In genomic region chr17:3447625-3448024, GRCh38 we compare ENCODE assay signal across 14 cellular contexts. TPM values are rescaled to one million over a fixed set of nuclear protein-coding genes. Genes with fewer than 3 reads are reported as not detected.
DNase-seq lines count a peak whose midpoint lies in the region; ATAC-seq, FAIRE-seq and TF ChIP-seq lines count a peak whose summit lies in the region.
"Had no signal": no experiment of that assay in that cellular context is flagged by ENCODE, and none has a peak within 500 bp of the region (broad histone marks: within the 10 kb centered on the region; RNA-seq: fewer than 3 reads in every experiment).

No MANE protein-coding gene starts in this region.

- H3K18ac ChIP-seq in H1 (ENCODE audit: extremely low read depth, low read length) = no peak overlapping the region

- peak; percentile 83 to 88 for TF ChIP-seq RAD21 in H1 (IDR thresholded peaks at IDR 0.05 in 1 of 2, conservative IDR thresholded peaks at IDR 0.05 in 1 of 2; ENCODE audit: low read depth in 2 of 2, low read length in 2 of 2)

- peaks cover 9% of the 10 kb centered on the region for H3K27me3 Mint-ChIP-seq in activated CD8-positive, alpha-beta T cell treated with anti-CD3 and anti-CD28 coated beads for 36 hours
- peaks cover 9% of the 10 kb centered on the region for H3K27me3 Mint-ChIP-seq in activated CD8-positive, alpha-beta T cell treated with anti-CD3 and anti-CD28 coated beads, Interleukin-2, amount 10 ng/mL, durations not matched to agents 7 days and 5 days (ENCODE audit: low read depth)
- H3K27me3 Mint-ChIP-seq in stimulated activated memory B cell treated with anti-CD40 and anti-IgM and Interleukin-4, amounts not matched to agents 10 μg/mL and 1 μg/mL and 100 μg/mL, for 72 hours = peaks cover 22% of the 10 kb centered on the region

- peak; percentile 45 for ATAC-seq in activated CD8-positive, alpha-beta T cell treated with anti-CD3 and anti-CD28 coated beads for 36 hours
- ATAC-seq in activated CD8-positive, alpha-beta T cell treated with anti-CD3 and anti-CD28 coated beads, Interleukin-2, amount 10 ng/mL, durations not matched to agents 7 days and 5 days = no peak
- ATAC-seq in stimulated activated memory B cell treated with anti-CD40 and anti-IgM and Interleukin-4, amounts not matched to agents 10 μg/mL and 1 μg/mL and 100 μg/mL, for 72 hours = peak; percentile 43
- ATAC-seq in upper lobe of left lung (ENCODE audit: low FRiP score in 2 of 2) (no peak), GM18505 (IDR thresholded peaks at IDR 0.05; ENCODE audit: unreplicated experiment) (no peak)

- H3K4me1 Mint-ChIP-seq in activated CD8-positive, alpha-beta T cell treated with anti-CD3 and anti-CD28 coated beads for 36 hours (ENCODE audit: low read depth) = no peaks in the 10 kb centered on the region
- no peaks in the 10 kb centered on the region for H3K4me1 Mint-ChIP-seq in activated CD8-positive, alpha-beta T cell treated with anti-CD3 and anti-CD28 coated beads, Interleukin-2, amount 10 ng/mL, durations not matched to agents 7 days and 5 days (ENCODE audit: low read depth)
- peaks cover 7% of the 10 kb centered on the region for H3K4me1 Mint-ChIP-seq in stimulated activated memory B cell treated with anti-CD40 and anti-IgM and Interleukin-4, amounts not matched to agents 10 μg/mL and 1 μg/mL and 100 μg/mL, for 72 hours

- peak; percentile 97 for FAIRE-seq in H1 (lab: Jason Lieb, UNC)

- H3K36me3 Mint-ChIP-seq in activated CD8-positive, alpha-beta T cell treated with anti-CD3 and anti-CD28 coated beads for 36 hours (ENCODE audit: low read depth) = no peaks in the 10 kb centered on the region
- no peaks in the 10 kb centered on the region for H3K36me3 Mint-ChIP-seq in activated CD8-positive, alpha-beta T cell treated with anti-CD3 and anti-CD28 coated beads, Interleukin-2, amount 10 ng/mL, durations not matched to agents 7 days and 5 days (ENCODE audit: low read depth)
- no peaks in the 10 kb centered on the region for H3K36me3 Mint-ChIP-seq in stimulated activated memory B cell treated with anti-CD40 and anti-IgM and Interleukin-4, amounts not matched to agents 10 μg/mL and 1 μg/mL and 100 μg/mL, for 72 hours
- H3K36me3 Mint-ChIP-seq: memory B cell had no signal

- H3K27ac Mint-ChIP-seq in activated CD8-positive, alpha-beta T cell treated with anti-CD3 and anti-CD28 coated beads for 36 hours = no peak overlapping the region
- H3K27ac Mint-ChIP-seq in activated CD8-positive, alpha-beta T cell treated with anti-CD3 and anti-CD28 coated beads, Interleukin-2, amount 10 ng/mL, durations not matched to agents 7 days and 5 days = no peak overlapping the region
- no peak overlapping the region for H3K27ac Mint-ChIP-seq in stimulated activated memory B cell treated with anti-CD40 and anti-IgM and Interleukin-4, amounts not matched to agents 10 μg/mL and 1 μg/mL and 100 μg/mL, for 72 hours
- H3K27ac Mint-ChIP-seq: HFFc6, memory B cell had no signal

- H3K4me3 ChIP-seq in H1 (ENCODE audit: extremely low read depth in 1 of 4, insufficient read depth in 2 of 4, low read depth in 3 of 4, low read length in 4 of 4) (no peak overlapping the region), upper lobe of left lung (no peak overlapping the region), thyroid gland (replicated peaks in 1 of 3) (no peak overlapping the region)
- H3K4me3 ChIP-seq: esophagus muscularis mucosa had no signal

- no peak overlapping the region for H4K91ac ChIP-seq in H1 (replicated peaks; ENCODE audit: insufficient read length, low read length)

- H3K36me3 ChIP-seq in H1 (ENCODE audit: control insufficient read depth in 2 of 4, insufficient read depth in 4 of 4, low read length in 3 of 4) (no peaks in the 10 kb centered on the region), upper lobe of left lung (no peaks in the 10 kb centered on the region), thyroid gland (no peaks in the 10 kb centered on the region)
- H3K36me3 ChIP-seq: esophagus muscularis mucosa had no signal

- 46% methylated on average over 2 of the region's 2 CpGs; no CpG with 5 or more reads in 1 of the 2 experiments for WGBS in H1 (ENCODE audit: extremely low coverage in 1 of 2, insufficient coverage in 1 of 2, insufficient read length in 1 of 2, insufficient replicate concordance in 2 of 2, low coverage in 1 of 2, low lambda C conversion rate in 2 of 2, missing lambda C conversion rate in 1 of 2), 2 experiments
- whole genome bisulfite sequencing in upper lobe of left lung, 2 donors = 49 to 50% methylated on average over 2 of the region's 2 CpGs
- WGBS in thyroid gland, 2 donors = 42 to 50% methylated on average over 2 of the region's 2 CpGs

- H3K79me1 ChIP-seq in H1 (ENCODE audit: low read depth, low read length) = no peaks in the 10 kb centered on the region

- no peak for TF ChIP-seq CTCF in activated CD8-positive, alpha-beta T cell treated with anti-CD3 and anti-CD28 coated beads for 36 hours (IDR thresholded peaks at IDR 0.05)
- TF ChIP-seq CTCF in H1 (IDR thresholded peaks at IDR 0.05; ENCODE audit: control extremely low read depth in 1 of 3, insufficient read depth in 1 of 3, low read depth in 1 of 3, low read length in 3 of 3) (peak in 2 of 3 experiments; percentile 64 to 78; a peak in 3 of 4 replicates), upper lobe of left lung (IDR thresholded peaks at IDR 0.05) (no peak), thyroid gland (IDR thresholded peaks at IDR 0.05) (no peak)

- no peak overlapping the region for H3K4me2 ChIP-seq in H1 (ENCODE audit: insufficient read depth in 1 of 2, low read depth in 2 of 2, low read length in 2 of 2)

- no peak overlapping the region for H2BK15ac ChIP-seq in H1 (ENCODE audit: low read length)

- H2BK20ac ChIP-seq in H1 (ENCODE audit: low read length) = no peak overlapping the region

- H3K4me1 ChIP-seq in H1 (replicated peaks in 1 of 4; ENCODE audit: control insufficient read depth in 3 of 4, insufficient read depth in 4 of 4, low read length in 3 of 4) (no peaks in the 10 kb centered on the region), upper lobe of left lung (no peaks in the 10 kb centered on the region), thyroid gland (no peaks in the 10 kb centered on the region)
- H3K4me1 ChIP-seq: esophagus muscularis mucosa had no signal

- H3K79me2 ChIP-seq in H1 (ENCODE audit: control insufficient read depth in 1 of 2, insufficient read depth in 2 of 2, low read length in 2 of 2) = no peaks in the 10 kb centered on the region

- TF ChIP-seq POLR2A in H1 (IDR thresholded peaks at IDR 0.05; ENCODE audit: control extremely low read depth in 1 of 2, low read depth in 2 of 2, low read length in 2 of 2) = no peak
- no peak for TF ChIP-seq POLR2A in upper lobe of left lung (IDR thresholded peaks at IDR 0.05)
- no peak for TF ChIP-seq POLR2A in GM18505 (IDR thresholded peaks at IDR 0.05; ENCODE audit: borderline replicate concordance, extremely low read depth, insufficient read depth, insufficient read length)
- no peak for TF ChIP-seq POLR2A in thyroid gland (IDR thresholded peaks at IDR 0.05)

- CTCF ChIA-PET in activated CD8-positive, alpha-beta T cell treated with anti-CD3 and anti-CD28 coated beads for 36 hours (lab: Charles Lee) = no interaction called here
- CTCF ChIA-PET in activated CD8-positive, alpha-beta T cell treated with anti-CD3 and anti-CD28 coated beads, Interleukin-2, amount 10 ng/mL, durations not matched to agents 7 days and 5 days (lab: Charles Lee) = no interaction called here
- CTCF ChIA-PET in H1 (lab: Charles Lee; ENCODE audit: partially characterized antibody) = no interaction called here

- no peak overlapping the region for H2BK5ac ChIP-seq in H1 (ENCODE audit: low read depth, low read length)

- H3K9me3 ChIP-seq in H1 (ENCODE audit: insufficient read depth in 2 of 2, low read depth in 1 of 2, low read length in 1 of 2) (no peaks in the 10 kb centered on the region), upper lobe of left lung (no peaks in the 10 kb centered on the region), thyroid gland (no peaks in the 10 kb centered on the region)
- H3K9me3 ChIP-seq: esophagus muscularis mucosa had no signal

- H3K14ac ChIP-seq in H1 (ENCODE audit: insufficient read length) = no peak overlapping the region

- POLR2A ChIA-PET in activated CD8-positive, alpha-beta T cell treated with anti-CD3 and anti-CD28 coated beads for 36 hours (lab: Charles Lee) = no interaction called here
- POLR2A ChIA-PET in activated CD8-positive, alpha-beta T cell treated with anti-CD3 and anti-CD28 coated beads, Interleukin-2, amount 10 ng/mL, durations not matched to agents 7 days and 5 days (lab: Charles Lee) = no interaction called here
- POLR2A ChIA-PET in H1 (lab: Charles Lee; ENCODE audit: partially characterized antibody) = no interaction called here

- H4K8ac ChIP-seq in H1 (ENCODE audit: extremely low read depth, insufficient read depth, low read length) = no peak overlapping the region

- H2BK12ac ChIP-seq in H1 (ENCODE audit: low read depth, low read length) = no peak overlapping the region

- no peak overlapping the region for H2BK120ac ChIP-seq in H1 (replicated peaks; ENCODE audit: low read depth, low read length)

- no peak for TF ChIP-seq EP300 in H1 (IDR thresholded peaks at IDR 0.05; ENCODE audit: borderline replicate concordance in 1 of 2, low read depth in 2 of 2, low read length in 2 of 2)
- no peak for TF ChIP-seq EP300 in upper lobe of left lung (IDR thresholded peaks at IDR 0.05)

- H3K9ac ChIP-seq in H1 (replicated peaks in 1 of 4; ENCODE audit: extremely low read depth in 1 of 4, low read depth in 3 of 4, low read length in 3 of 4) = no peak overlapping the region

- H3K56ac ChIP-seq in H1 (replicated peaks; ENCODE audit: insufficient read length, low read depth, low read length) = no peak overlapping the region

- no peak overlapping the region for H4K5ac ChIP-seq in H1 (ENCODE audit: insufficient read length, low read depth, low read length)

- no peak overlapping the region for H2AK5ac ChIP-seq in H1 (ENCODE audit: low read depth, low read length)

- intact Hi-C loops in activated CD8-positive, alpha-beta T cell treated with anti-CD3 and anti-CD28 coated beads for 36 hours (cut with micrococcal nuclease) = no loop called here
- intact Hi-C loops in thyroid gland (cut with DNase I) = no loop called here

- H3K23ac ChIP-seq in H1 (ENCODE audit: insufficient read length) = no peak overlapping the region

- H3K27ac ChIP-seq in H1 (ENCODE audit: low read depth, low read length) (no peak overlapping the region), upper lobe of left lung (no peak overlapping the region), thyroid gland (no peak overlapping the region)
- H3K27ac ChIP-seq: esophagus muscularis mucosa had no signal

- H4K20me1 ChIP-seq in H1 (replicated peaks in 1 of 2; ENCODE audit: control insufficient read depth in 1 of 2, insufficient read depth in 2 of 2, low read length in 2 of 2) = no peaks in the 10 kb centered on the region

- peak overlapping the region; percentile 27; the same call in 1 of the 2 replicates for H2AFZ ChIP-seq in H1 (ENCODE audit: low read length)

- H3K27me3 ChIP-seq in H1 (replicated peaks in 1 of 4; ENCODE audit: control insufficient read depth in 3 of 4, extremely low read depth in 1 of 4, insufficient read depth in 3 of 4, low read length in 3 of 4) (peaks cover 0 to 1% (median 0%) of the 10 kb centered on the region in 4 experiments; a peak in 1 of 7 replicates), upper lobe of left lung (no peaks in the 10 kb centered on the region), thyroid gland (no peaks in the 10 kb centered on the region)

- H3K4ac ChIP-seq in H1 (replicated peaks; ENCODE audit: insufficient read length, low read depth, low read length) = no peak overlapping the region

- no peaks in the 10 kb centered on the region for H3K9me3 Mint-ChIP-seq in activated CD8-positive, alpha-beta T cell treated with anti-CD3 and anti-CD28 coated beads for 36 hours
- no peaks in the 10 kb centered on the region for H3K9me3 Mint-ChIP-seq in activated CD8-positive, alpha-beta T cell treated with anti-CD3 and anti-CD28 coated beads, Interleukin-2, amount 10 ng/mL, durations not matched to agents 7 days and 5 days (ENCODE audit: insufficient read depth)
- H3K9me3 Mint-ChIP-seq in stimulated activated memory B cell treated with anti-CD40 and anti-IgM and Interleukin-4, amounts not matched to agents 10 μg/mL and 1 μg/mL and 100 μg/mL, for 72 hours = no peaks in the 10 kb centered on the region
- H3K9me3 Mint-ChIP-seq: HFFc6, memory B cell had no signal

- DNase-seq in activated CD8-positive, alpha-beta T cell treated with anti-CD3 and anti-CD28 coated beads for 36 hours = peak; percentile 8
- no peak for DNase-seq in activated CD8-positive, alpha-beta T cell treated with anti-CD3 and anti-CD28 coated beads, Interleukin-2, amount 10 ng/mL, durations not matched to agents 7 days and 5 days
- DNase-seq in MV-4-11 (lab: John Stamatoyannopoulos, UW) (peak; percentile 47), H1 (ENCODE audit: low read depth in 1 of 2, low spot score in 2 of 2) (no peak), upper lobe of left lung (no peak), thyroid gland (no peak)
- DNase-seq: activated naive CD4-positive, alpha-beta T cell; HFFc6; NCI-H524; stimulated activated naive CD4-positive, alpha-beta T cell had no signal

- H3K4me3 Mint-ChIP-seq in activated CD8-positive, alpha-beta T cell treated with anti-CD3 and anti-CD28 coated beads for 36 hours = no peak overlapping the region
- no peak overlapping the region for H3K4me3 Mint-ChIP-seq in activated CD8-positive, alpha-beta T cell treated with anti-CD3 and anti-CD28 coated beads, Interleukin-2, amount 10 ng/mL, durations not matched to agents 7 days and 5 days
- no peak overlapping the region for H3K4me3 Mint-ChIP-seq in stimulated activated memory B cell treated with anti-CD40 and anti-IgM and Interleukin-4, amounts not matched to agents 10 μg/mL and 1 μg/mL and 100 μg/mL, for 72 hours
- H3K4me3 Mint-ChIP-seq: HFFc6, memory B cell had no signal

- H3K23me2 ChIP-seq in H1 (ENCODE audit: low read depth, low read length) = no peaks in the 10 kb centered on the region; the same call in 1 of the 2 replicates

RNA-seq across cellular contexts. Expression of gene OR1E2, which starts 14.0 kb away (rescaled TPM):
- total RNA-seq in activated CD8-positive, alpha-beta T cell treated with anti-CD3 and anti-CD28 coated beads for 36 hours = not detected
- not detected for total RNA-seq in activated CD8-positive, alpha-beta T cell treated with anti-CD3 and anti-CD28 coated beads, Interleukin-2, amount 10 ng/mL, durations not matched to agents 7 days and 5 days
- total RNA-seq in H1 (2021; fragmentation: NEBNext Ultra II Directional; extraction: Animal tissue kit (Norgen Biotek cat#: 25700)) = not detected in 2 replicates
- polyA plus RNA-seq in H1 (2011; rRNA removed) = not detected in 2 replicates
- not detected for polyA plus RNA-seq in H1 (2011; cell fraction: cytosol; rRNA removed)
- not detected for polyA plus RNA-seq in H1 (2011; cell fraction: nucleus; rRNA removed)
- not detected in 4 replicates for polyA plus RNA-seq in H1 (2012, experiment 1 of 2)
- not detected for polyA plus RNA-seq in H1 (2012, experiment 2 of 2)
- polyA plus RNA-seq in H1 (2013, experiment 1 of 2) = not detected
- not detected for polyA plus RNA-seq in H1 (2013, experiment 2 of 2)
- polyA minus RNA-seq in H1 (2011; rRNA and poly(A)+ RNA removed) = not detected in 2 replicates
- not detected for polyA minus RNA-seq in H1 (2011; cell fraction: cytosol; rRNA and poly(A)+ RNA removed)
- not detected for polyA minus RNA-seq in H1 (2011; cell fraction: nucleus; rRNA and poly(A)+ RNA removed)
- not detected for total RNA-seq in upper lobe of left lung
- total RNA-seq in thyroid gland = not detected
- total RNA-seq: esophagus muscularis mucosa, HFFc6 had no signal

RNA-seq across cellular contexts. Expression of gene SPATA22, which starts 24.0 kb away (rescaled TPM):
- not detected for total RNA-seq in activated CD8-positive, alpha-beta T cell treated with anti-CD3 and anti-CD28 coated beads for 36 hours
- not detected for total RNA-seq in activated CD8-positive, alpha-beta T cell treated with anti-CD3 and anti-CD28 coated beads, Interleukin-2, amount 10 ng/mL, durations not matched to agents 7 days and 5 days
- not detected in 2 replicates for total RNA-seq in H1 (2021; fragmentation: NEBNext Ultra II Directional; extraction: Animal tissue kit (Norgen Biotek cat#: 25700))
- 0.06 TPM in 1 of 2 replicates, not detected in the other for polyA plus RNA-seq in H1 (2011; rRNA removed)
- polyA plus RNA-seq in H1 (2011; cell fraction: cytosol; rRNA removed) = not detected
- not detected for polyA plus RNA-seq in H1 (2011; cell fraction: nucleus; rRNA removed)
- polyA plus RNA-seq in H1 (2012, experiment 1 of 2) = not detected in 4 replicates
- not detected for polyA plus RNA-seq in H1 (2012, experiment 2 of 2)
- 0.04 TPM for polyA plus RNA-seq in H1 (2013, experiment 1 of 2)
- 0.07 TPM for polyA plus RNA-seq in H1 (2013, experiment 2 of 2)
- not detected in 2 replicates for polyA minus RNA-seq in H1 (2011; rRNA and poly(A)+ RNA removed)
- polyA minus RNA-seq in H1 (2011; cell fraction: cytosol; rRNA and poly(A)+ RNA removed) = not detected
- not detected for polyA minus RNA-seq in H1 (2011; cell fraction: nucleus; rRNA and poly(A)+ RNA removed)
- total RNA-seq in upper lobe of left lung (1 to 10 TPM in 1 of 6 donors, under 1 TPM in 1, not detected in 4; 0.20 to 2.1 TPM), thyroid gland (under 1 TPM in 2 of 4 donors, not detected in 2; 0.40 to 0.67 TPM)
- total RNA-seq: HFFc6 had no signal

RNA-seq across cellular contexts. Expression of gene ASPA, which starts 28.2 kb away (rescaled TPM):
- total RNA-seq in activated CD8-positive, alpha-beta T cell treated with anti-CD3 and anti-CD28 coated beads for 36 hours = not detected
- not detected for total RNA-seq in activated CD8-positive, alpha-beta T cell treated with anti-CD3 and anti-CD28 coated beads, Interleukin-2, amount 10 ng/mL, durations not matched to agents 7 days and 5 days
- total RNA-seq in H1 (2021; fragmentation: NEBNext Ultra II Directional; extraction: Animal tissue kit (Norgen Biotek cat#: 25700)) = not detected in 2 replicates
- polyA plus RNA-seq in H1 (2011; rRNA removed) = 0.03 TPM in 1 of 2 replicates, not detected in the other
- polyA plus RNA-seq in H1 (2011; cell fraction: cytosol; rRNA removed) = 0.01 TPM
- polyA plus RNA-seq in H1 (2011; cell fraction: nucleus; rRNA removed) = 0.04 TPM
- not detected in 4 replicates for polyA plus RNA-seq in H1 (2012, experiment 1 of 2)
- not detected for polyA plus RNA-seq in H1 (2012, experiment 2 of 2)
- polyA plus RNA-seq in H1 (2013, experiment 1 of 2) = 0.08 TPM
- polyA plus RNA-seq in H1 (2013, experiment 2 of 2) = 0.04 TPM
- polyA minus RNA-seq in H1 (2011; rRNA and poly(A)+ RNA removed) = not detected in 2 replicates
- polyA minus RNA-seq in H1 (2011; cell fraction: cytosol; rRNA and poly(A)+ RNA removed) = not detected
- not detected for polyA minus RNA-seq in H1 (2011; cell fraction: nucleus; rRNA and poly(A)+ RNA removed)
- total RNA-seq in upper lobe of left lung (1 to 10 TPM in 3 of 6 donors, under 1 TPM in 3; 0.76 to 7.6 (median 1.2) TPM), thyroid gland (1 to 10 TPM in 1 of 4 donors, under 1 TPM in 3; 0.50 to 2.1 (median 0.78) TPM)
- total RNA-seq: HFFc6 had no signal

RNA-seq across cellular contexts. Expression of gene OR3A3, which starts 36.5 kb away (rescaled TPM):
- total RNA-seq in activated CD8-positive, alpha-beta T cell treated with anti-CD3 and anti-CD28 coated beads for 36 hours = not detected
- not detected for total RNA-seq in activated CD8-positive, alpha-beta T cell treated with anti-CD3 and anti-CD28 coated beads, Interleukin-2, amount 10 ng/mL, durations not matched to agents 7 days and 5 days
- total RNA-seq in H1 (2021; fragmentation: NEBNext Ultra II Directional; extraction: Animal tissue kit (Norgen Biotek cat#: 25700)) = not detected in 2 replicates
- polyA plus RNA-seq in H1 (2011; rRNA removed) = not detected in 2 replicates
- not detected for polyA plus RNA-seq in H1 (2011; cell fraction: cytosol; rRNA removed)
- polyA plus RNA-seq in H1 (2011; cell fraction: nucleus; rRNA removed) = not detected
- polyA plus RNA-seq in H1 (2012, experiment 1 of 2) = not detected in 4 replicates
- not detected for polyA plus RNA-seq in H1 (2012, experiment 2 of 2)
- not detected for polyA plus RNA-seq in H1 (2013, experiment 1 of 2)
- polyA plus RNA-seq in H1 (2013, experiment 2 of 2) = not detected
- not detected in 2 replicates for polyA minus RNA-seq in H1 (2011; rRNA and poly(A)+ RNA removed)
- not detected for polyA minus RNA-seq in H1 (2011; cell fraction: cytosol; rRNA and poly(A)+ RNA removed)
- polyA minus RNA-seq in H1 (2011; cell fraction: nucleus; rRNA and poly(A)+ RNA removed) = not detected
- not detected for total RNA-seq in upper lobe of left lung
- not detected for total RNA-seq in thyroid gland
- total RNA-seq: esophagus muscularis mucosa, HFFc6 had no signal

RNA-seq across cellular contexts. Expression of gene OR1E1, which starts 49.4 kb away (rescaled TPM):
- total RNA-seq in activated CD8-positive, alpha-beta T cell treated with anti-CD3 and anti-CD28 coated beads for 36 hours = not detected
- not detected for total RNA-seq in activated CD8-positive, alpha-beta T cell treated with anti-CD3 and anti-CD28 coated beads, Interleukin-2, amount 10 ng/mL, durations not matched to agents 7 days and 5 days
- not detected in 2 replicates for total RNA-seq in H1 (2021; fragmentation: NEBNext Ultra II Directional; extraction: Animal tissue kit (Norgen Biotek cat#: 25700))
- polyA plus RNA-seq in H1 (2011; rRNA removed) = not detected in 2 replicates
- not detected for polyA plus RNA-seq in H1 (2011; cell fraction: cytosol; rRNA removed)
- not detected for polyA plus RNA-seq in H1 (2011; cell fraction: nucleus; rRNA removed)
- not detected in 4 replicates for polyA plus RNA-seq in H1 (2012, experiment 1 of 2)
- not detected for polyA plus RNA-seq in H1 (2012, experiment 2 of 2)
- not detected for polyA plus RNA-seq in H1 (2013, experiment 1 of 2)
- polyA plus RNA-seq in H1 (2013, experiment 2 of 2) = not detected
- not detected in 2 replicates for polyA minus RNA-seq in H1 (2011; rRNA and poly(A)+ RNA removed)
- not detected for polyA minus RNA-seq in H1 (2011; cell fraction: cytosol; rRNA and poly(A)+ RNA removed)
- polyA minus RNA-seq in H1 (2011; cell fraction: nucleus; rRNA and poly(A)+ RNA removed) = not detected
- not detected for total RNA-seq in upper lobe of left lung
- total RNA-seq in thyroid gland = not detected
- total RNA-seq: esophagus muscularis mucosa, HFFc6 had no signal

Comparison
In these comparisons a context has a peak if more than half of its experiments do, and no peak if none do; other contexts are left out.
1. ATAC-seq: peak in activated CD8-positive, alpha-beta T cell treated with anti-CD3 and anti-CD28 coated beads for 36 hours (single experiment) and stimulated activated memory B cell treated with anti-CD40 and anti-IgM and Interleukin-4, amounts not matched to agents 10 μg/mL and 1 μg/mL and 100 μg/mL, for 72 hours (single experiment); none in activated CD8-positive, alpha-beta T cell treated with anti-CD3 and anti-CD28 coated beads, Interleukin-2, amount 10 ng/mL, durations not matched to agents 7 days and 5 days (single experiment), upper lobe of left lung (0 of 2) and GM18505 (single experiment).
2. DNase-seq: peak in activated CD8-positive, alpha-beta T cell treated with anti-CD3 and anti-CD28 coated beads for 36 hours (single experiment) and MV-4-11 (single experiment); none in activated CD8-positive, alpha-beta T cell treated with anti-CD3 and anti-CD28 coated beads, Interleukin-2, amount 10 ng/mL, durations not matched to agents 7 days and 5 days (single experiment), H1 (0 of 2), upper lobe of left lung (0 of 2) and thyroid gland (0 of 2).
3. CTCF ChIP-seq: peak in H1 (2 of 3); none in activated CD8-positive, alpha-beta T cell treated with anti-CD3 and anti-CD28 coated beads for 36 hours (single experiment), upper lobe of left lung (0 of 6) and thyroid gland (0 of 6).